In the genomic region with DNA sequence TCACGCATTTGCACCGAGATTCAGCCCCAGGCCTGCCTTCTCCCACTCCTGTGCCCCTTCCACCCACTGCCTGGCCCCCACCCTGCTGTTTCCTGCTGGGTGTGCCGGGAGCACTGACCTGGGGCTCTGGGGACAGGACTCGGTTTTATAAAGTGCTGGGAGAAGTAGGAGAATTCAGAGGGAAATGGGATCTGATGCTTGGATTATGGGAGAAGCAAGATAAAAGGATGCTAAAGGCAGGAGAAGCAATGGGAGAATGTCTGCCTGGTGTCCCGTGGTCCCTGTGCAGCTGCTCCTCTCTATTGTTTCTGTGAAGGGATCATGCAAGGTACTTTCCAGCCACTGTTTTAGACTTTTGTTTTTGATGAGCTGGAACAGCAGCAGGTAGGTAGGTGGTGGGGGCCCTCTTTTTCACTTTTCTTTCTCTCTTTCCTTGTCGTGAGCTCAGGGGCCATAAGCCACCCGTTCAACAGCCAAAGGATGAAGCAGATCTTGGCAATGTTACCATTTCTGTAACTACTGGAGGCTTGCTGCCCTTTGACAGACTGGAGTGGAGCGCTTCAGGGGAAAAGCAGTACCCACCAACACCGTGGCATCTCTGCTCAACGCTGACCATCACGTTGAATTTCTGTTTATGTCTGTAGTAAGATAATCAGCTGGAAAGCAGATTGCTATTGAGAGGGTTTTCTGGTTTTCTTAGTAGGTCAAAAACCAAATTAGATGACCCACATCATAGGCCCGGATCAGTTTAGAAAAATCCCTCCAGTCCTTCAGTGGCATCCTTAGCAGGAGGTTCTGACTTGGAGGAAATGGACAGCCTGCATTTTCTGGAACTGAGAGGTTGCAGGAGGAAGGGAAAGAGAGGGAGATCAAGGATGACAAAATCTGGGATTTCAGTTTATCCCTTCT, we compare ENCODE assay signal across 10 cellular contexts.
DNase-seq lines count a peak whose midpoint lies in the region; ATAC-seq, FAIRE-seq and TF ChIP-seq lines count a peak whose summit lies in the region.
"Had no signal": no experiment of that assay in that cellular context is flagged by ENCODE, and none has a peak within 500 bp of the region (broad histone marks: within the 10 kb centered on the region; RNA-seq: fewer than 3 reads in every experiment).

No MANE protein-coding gene starts in this region.

- 72 to 73% methylated on average over 12 of the region's 12 CpGs for WGBS in esophagus, 2 donors

- H3K4me1 ChIP-seq in esophagus (ENCODE audit: control insufficient read depth in 2 of 2, insufficient read depth in 2 of 2, low read length in 1 of 2): peaks cover 10% of the 10 kb centered on the region in 2 donors

- no peak for FAIRE-seq in D721Med (lab: Jason Lieb, UNC)

- peak overlapping the region; percentile 57 to 79 for H3K27ac ChIP-seq in esophagus (ENCODE audit: low read depth in 2 of 2, low read length in 1 of 2)
- H3K27ac ChIP-seq: foreskin keratinocyte had no signal

- no peaks in the 10 kb centered on the region for H3K27me3 ChIP-seq in esophagus (ENCODE audit: control insufficient read depth in 1 of 2, insufficient read depth in 2 of 2, low read length in 2 of 2)
- H3K27me3 ChIP-seq: foreskin keratinocyte had no signal

- H3K36me3 ChIP-seq in esophagus (ENCODE audit: control insufficient read depth in 2 of 2, insufficient read depth in 2 of 2, low read length in 1 of 2): no peaks in the 10 kb centered on the region

- DNase-seq in GM10266 (ENCODE audit: extremely low spot score) (peak; percentile 61), GM20000 (ENCODE audit: low spot score) (peak; percentile 64), omental fat pad (ENCODE audit: low spot score) (no peak), D721Med (ENCODE audit: insufficient read length, low spot score) (no peak)
- DNase-seq: NCI-H1694 treated with DMSO at 0.1 percent for 48 hours had no signal

- ATAC-seq in HG03571 (IDR thresholded peaks at IDR 0.05; ENCODE audit: unreplicated experiment): peak; percentile 20
- ATAC-seq in omental fat pad (ENCODE audit: low FRiP score): no peak
- no peak for ATAC-seq in HG02840 (IDR thresholded peaks at IDR 0.05; ENCODE audit: low FRiP score, unreplicated experiment)
- ATAC-seq in GM18520 (IDR thresholded peaks at IDR 0.05; ENCODE audit: unreplicated experiment): no peak

- H3K4me3 ChIP-seq in esophagus (ENCODE audit: low read depth in 1 of 2, low read length in 2 of 2): no peak overlapping the region

- H3K9me3 ChIP-seq in esophagus (ENCODE audit: control insufficient read depth in 2 of 2, insufficient read depth in 1 of 2, low read depth in 1 of 2, low read length in 1 of 2): peaks cover 0 to 3% of the 10 kb centered on the region in 2 donors

- TF ChIP-seq CTCF in GM10266 (IDR thresholded peaks at IDR 0.05; ENCODE audit: control insufficient read depth, insufficient read depth, low read depth, missing control alignments): no peak
- TF ChIP-seq CTCF in GM20000 (IDR thresholded peaks at IDR 0.05; ENCODE audit: extremely low read depth, missing control alignments): no peak
- no peak for TF ChIP-seq CTCF in omental fat pad (IDR thresholded peaks at IDR 0.05)
- TF ChIP-seq CTCF in D721Med (IDR thresholded peaks at IDR 0.05; ENCODE audit: insufficient read depth, missing control alignments): no peak

Comparison
In these comparisons a context has a peak if more than half of its experiments do, and no peak if none do; other contexts are left out.
1. DNase-seq: peak in GM10266 (single experiment) and GM20000 (single experiment); none in omental fat pad (single experiment) and D721Med (single experiment).